Comparison of ENCODE assay signal across 10 cellular contexts in genomic region chr1:185568155-185569123, GRCh38.
DNase-seq lines count a peak whose midpoint lies in the region; ATAC-seq and TF ChIP-seq lines count a peak whose summit lies in the region.
"Had no signal": no experiment of that assay in that cellular context is flagged by ENCODE, and none has a peak within 500 bp of the region (broad histone marks: within the 10 kb centered on the region; RNA-seq: fewer than 3 reads in every experiment).

No MANE protein-coding gene starts in this region.

- peaks cover 47% of the 10 kb centered on the region for H3K4me1 Mint-ChIP-seq in activated T-helper 1 cell treated with anti-CD3 and anti-CD28 coated beads, Interleukin-12 subunit alpha, Interleukin-12 subunit beta, Interleukin-2, Interleukin-4 antibody, amounts not matched to agents 30 ng/mL and 10 ng/mL and 1 ng/mL, durations not matched to agents 14 hours and 24 hours and 36 hours (ENCODE audit: low read depth)
- H3K4me1 Mint-ChIP-seq in natural killer cell treated with Interleukin-12 subunit alpha and Interleukin-12 subunit beta and Interleukin-15 and Interleukin-18, amount 100 ng/mL, for 72 hours (ENCODE audit: low read depth in 2 of 2), result peaks cover 34 to 43% of the 10 kb centered on the region in 2 donors

- intact Hi-C loops in activated T-helper 1 cell treated with anti-CD3 and anti-CD28 coated beads, Interleukin-12 subunit alpha, Interleukin-12 subunit beta, Interleukin-2, Interleukin-4 antibody, amounts not matched to agents 30 ng/mL and 10 ng/mL and 1 ng/mL, durations not matched to agents 14 hours and 24 hours and 36 hours (cut with micrococcal nuclease), result loop anchor here (1.0 to 10.0 kb wide), 3 partner anchors 8 to 814 kb away; partner anchors contain the start of genes EDEM3, SWT1 and TRMT1L

- no peaks in the 10 kb centered on the region for H3K79me2 ChIP-seq in KMS-11 (ENCODE audit: insufficient read depth, low read depth)

- H3K36me3 ChIP-seq in KMS-11 (ENCODE audit: insufficient read depth) (no peaks in the 10 kb centered on the region), BE2C (no peaks in the 10 kb centered on the region)

- H3K4me1 ChIP-seq in KMS-11 (ENCODE audit: low read depth, poor library complexity, severe bottlenecking), result peaks cover 70% of the 10 kb centered on the region
- H3K4me1 ChIP-seq in BE2C, result no peaks in the 10 kb centered on the region

- H3K27me3 ChIP-seq in KMS-11 (ENCODE audit: insufficient read depth, low read depth) (no peaks in the 10 kb centered on the region), BE2C (no peaks in the 10 kb centered on the region)

- peak; percentile 71 to 76 for ATAC-seq in natural killer cell treated with Interleukin-12 subunit alpha and Interleukin-12 subunit beta and Interleukin-15 and Interleukin-18, amount 100 ng/mL, for 72 hours
- ATAC-seq: HepG2, left colon had no signal

- H3K9me3 Mint-ChIP-seq in activated T-helper 1 cell treated with anti-CD3 and anti-CD28 coated beads, Interleukin-12 subunit alpha, Interleukin-12 subunit beta, Interleukin-2, Interleukin-4 antibody, amounts not matched to agents 30 ng/mL and 10 ng/mL and 1 ng/mL, durations not matched to agents 14 hours and 24 hours and 36 hours, result peaks cover 10% of the 10 kb centered on the region
- H3K9me3 Mint-ChIP-seq in natural killer cell treated with Interleukin-12 subunit alpha and Interleukin-12 subunit beta and Interleukin-15 and Interleukin-18, amount 100 ng/mL, for 72 hours, result peaks cover 2% of the 10 kb centered on the region

- H3K27ac ChIP-seq in KMS-11, result peak overlapping the region; percentile 86

- TF ChIP-seq CTCF in KMS-11 (conservative IDR thresholded peaks at IDR 0.05; ENCODE audit: low read depth, low read length) (no peak), BE2C (IDR thresholded peaks at IDR 0.05; ENCODE audit: low read depth, low read length) (no peak)

- peak overlapping the region; percentile 18; the same call in 1 of the 2 replicates for H2AFZ ChIP-seq in KMS-11 (ENCODE audit: low read depth)

- H3K9ac ChIP-seq in KMS-11, result peak overlapping the region; percentile 24

- no peaks in the 10 kb centered on the region for H3K9me3 ChIP-seq in BE2C

- peaks cover 1% of the 10 kb centered on the region for H3K36me3 Mint-ChIP-seq in activated T-helper 1 cell treated with anti-CD3 and anti-CD28 coated beads, Interleukin-12 subunit alpha, Interleukin-12 subunit beta, Interleukin-2, Interleukin-4 antibody, amounts not matched to agents 30 ng/mL and 10 ng/mL and 1 ng/mL, durations not matched to agents 14 hours and 24 hours and 36 hours (ENCODE audit: low read depth)
- H3K36me3 Mint-ChIP-seq in natural killer cell treated with Interleukin-12 subunit alpha and Interleukin-12 subunit beta and Interleukin-15 and Interleukin-18, amount 100 ng/mL, for 72 hours, result no peaks in the 10 kb centered on the region

- peak overlapping the region; percentile 75 for H3K4me2 ChIP-seq in KMS-11

- DNase-seq in GF-D8 (lab: John Stamatoyannopoulos, UW), result peak; percentile 40
- DNase-seq in activated T-helper 1 cell treated with anti-CD3 and anti-CD28 coated beads, Interleukin-12 subunit alpha, Interleukin-12 subunit beta, Interleukin-2, Interleukin-4 antibody, amounts not matched to agents 30 ng/mL and 10 ng/mL and 1 ng/mL, durations not matched to agents 14 hours and 24 hours and 36 hours (ENCODE audit: low spot score), result no peak
- no peak for DNase-seq in natural killer cell treated with Interleukin-12 subunit alpha and Interleukin-12 subunit beta and Interleukin-15 and Interleukin-18, amount 100 ng/mL, for 72 hours (ENCODE audit: low spot score)
- no peak for DNase-seq in hippocampal formation (lab: John Stamatoyannopoulos, UW)
- DNase-seq in NCI-H187 (lab: John Stamatoyannopoulos, UW), result no peak
- no peak for DNase-seq in BE2C
- DNase-seq: activated naive CD4-positive, alpha-beta T cell treated with anti-CD3 and anti-CD28 coated beads, Interleukin-2, amount 10 ng/mL, durations not matched to agents 7 days and 5 days; left colon had no signal

- H3K4me3 ChIP-seq in KMS-11 (IDR thresholded peaks at IDR 0.05; ENCODE audit: insufficient read depth, low read depth, low read length) (peak overlapping the region; percentile 65), BE2C (ENCODE audit: low read depth, low read length) (no peak overlapping the region)

- peak overlapping the region; percentile 36 for H3K27ac Mint-ChIP-seq in activated T-helper 1 cell treated with anti-CD3 and anti-CD28 coated beads, Interleukin-12 subunit alpha, Interleukin-12 subunit beta, Interleukin-2, Interleukin-4 antibody, amounts not matched to agents 30 ng/mL and 10 ng/mL and 1 ng/mL, durations not matched to agents 14 hours and 24 hours and 36 hours
- H3K27ac Mint-ChIP-seq in natural killer cell treated with Interleukin-12 subunit alpha and Interleukin-12 subunit beta and Interleukin-15 and Interleukin-18, amount 100 ng/mL, for 72 hours, result peak overlapping the region; percentile 87 to 97

- no peaks in the 10 kb centered on the region for H4K20me1 ChIP-seq in KMS-11 (ENCODE audit: insufficient read depth)

- H3K4me3 Mint-ChIP-seq in activated T-helper 1 cell treated with anti-CD3 and anti-CD28 coated beads, Interleukin-12 subunit alpha, Interleukin-12 subunit beta, Interleukin-2, Interleukin-4 antibody, amounts not matched to agents 30 ng/mL and 10 ng/mL and 1 ng/mL, durations not matched to agents 14 hours and 24 hours and 36 hours, result peak overlapping the region; percentile 11
- peak overlapping the region; percentile 81 for H3K4me3 Mint-ChIP-seq in natural killer cell treated with Interleukin-12 subunit alpha and Interleukin-12 subunit beta and Interleukin-15 and Interleukin-18, amount 100 ng/mL, for 72 hours
- H3K4me3 Mint-ChIP-seq: activated naive CD4-positive, alpha-beta T cell treated with anti-CD3 and anti-CD28 coated beads, Interleukin-2, amount 10 ng/mL, durations not matched to agents 7 days and 5 days had no signal

- H3K27me3 Mint-ChIP-seq in activated T-helper 1 cell treated with anti-CD3 and anti-CD28 coated beads, Interleukin-12 subunit alpha, Interleukin-12 subunit beta, Interleukin-2, Interleukin-4 antibody, amounts not matched to agents 30 ng/mL and 10 ng/mL and 1 ng/mL, durations not matched to agents 14 hours and 24 hours and 36 hours (ENCODE audit: insufficient read depth), result no peaks in the 10 kb centered on the region
- no peaks in the 10 kb centered on the region for H3K27me3 Mint-ChIP-seq in natural killer cell treated with Interleukin-12 subunit alpha and Interleukin-12 subunit beta and Interleukin-15 and Interleukin-18, amount 100 ng/mL, for 72 hours
- H3K27me3 Mint-ChIP-seq: activated naive CD4-positive, alpha-beta T cell treated with anti-CD3 and anti-CD28 coated beads, Interleukin-2, amount 10 ng/mL, durations not matched to agents 7 days and 5 days had no signal
